In genomic region chr13:20395061-20395916, GRCh38 we compare ENCODE assay signal across 1 cellular context.
TF ChIP-seq lines count a peak whose summit lies in the region.

No MANE protein-coding gene starts in this region.

TF ChIP-seq in H1, 55 proteins besides CTCF, POLR2A, EP300 and RAD21:
- TF ChIP-seq E2F6 (IDR thresholded peaks at IDR 0.05) (peak; percentile 31; the same call in 1 of the 2 replicates), JUND (IDR thresholded peaks at IDR 0.05; ENCODE audit: low read length) (no peak)
